ENCODE assay signal across 26 cellular contexts in genomic region chr14:101464984-101465794, GRCh38.
"Had no signal": no experiment of that assay in that cellular context is flagged by ENCODE, and none has a peak within 500 bp of the region (broad histone marks: within the 10 kb centered on the region; RNA-seq: fewer than 3 reads in every experiment).

No MANE protein-coding gene starts in this region.

- H3K4me3 Mint-ChIP-seq: activated B cell treated with CpG ODN at 0.5 μM for 24 hours; activated CD8-positive, alpha-beta T cell treated with anti-CD3 and anti-CD28 coated beads, Interleukin-2, amount 10 ng/mL, durations not matched to agents 7 days and 5 days; natural killer cell treated with Interleukin-12 subunit alpha and Interleukin-12 subunit beta and Interleukin-15 and Interleukin-18, amount 100 ng/mL, for 72 hours; T-helper 2 cell treated with Interferon-gamma antibody and Interleukin-4, amounts not matched to agents 5 μg/mL and 100 μg/mL, for 36 hours had no signal

- H3K4me3 ChIP-seq: esophagus squamous epithelium, left ventricle myocardium inferior, lung, mucosa of descending colon, ovary, suprapubic skin, tibial artery had no signal

- ATAC-seq: activated CD8-positive, alpha-beta T cell treated with anti-CD3 and anti-CD28 coated beads, Interleukin-2, amount 10 ng/mL, durations not matched to agents 7 days and 5 days; activated naive CD4-positive, alpha-beta T cell treated with anti-CD3 and anti-CD28 coated beads, Interleukin-2, amount 50 U/mL, for 72 hours; mucosa of descending colon; natural killer cell treated with Interleukin-12 subunit alpha and Interleukin-12 subunit beta and Interleukin-15 and Interleukin-18, amount 100 ng/mL, for 72 hours; right cardiac atrium had no signal

- H3K36me3 ChIP-seq: esophagus squamous epithelium, left ventricle myocardium inferior, ovary, suprapubic skin, tibial artery had no signal

- FAIRE-seq: bronchial epithelial cell, colon, endometrium, islet of Langerhans had no signal

- H3K4me1 ChIP-seq: esophagus squamous epithelium, left ventricle myocardium inferior, suprapubic skin, tibial artery had no signal

- H3K9me3 Mint-ChIP-seq: activated B cell treated with CpG ODN at 0.5 μM for 24 hours; activated naive CD4-positive, alpha-beta T cell treated with anti-CD3 and anti-CD28 coated beads, Interleukin-2, amount 50 U/mL, for 72 hours; natural killer cell treated with Interleukin-12 subunit alpha and Interleukin-12 subunit beta and Interleukin-15 and Interleukin-18, amount 100 ng/mL, for 72 hours; T-helper 2 cell treated with Interferon-gamma antibody and Interleukin-4, amounts not matched to agents 5 μg/mL and 100 μg/mL, for 36 hours had no signal

- H3K36me3 Mint-ChIP-seq: activated naive CD4-positive, alpha-beta T cell treated with anti-CD3 and anti-CD28 coated beads, Interleukin-2, amount 50 U/mL, for 72 hours; natural killer cell treated with Interleukin-12 subunit alpha and Interleukin-12 subunit beta and Interleukin-15 and Interleukin-18, amount 100 ng/mL, for 72 hours had no signal

- H3K9me3 ChIP-seq: esophagus squamous epithelium, left ventricle myocardium inferior, mucosa of descending colon, ovary, suprapubic skin, tibial artery had no signal

- H3K27ac Mint-ChIP-seq: activated B cell treated with CpG ODN at 0.5 μM for 24 hours; activated CD8-positive, alpha-beta T cell treated with anti-CD3 and anti-CD28 coated beads, Interleukin-2, amount 10 ng/mL, durations not matched to agents 7 days and 5 days; activated naive CD4-positive, alpha-beta T cell treated with anti-CD3 and anti-CD28 coated beads, Interleukin-2, amount 50 U/mL, for 72 hours; natural killer cell treated with Interleukin-12 subunit alpha and Interleukin-12 subunit beta and Interleukin-15 and Interleukin-18, amount 100 ng/mL, for 72 hours; T-helper 2 cell treated with Interferon-gamma antibody and Interleukin-4, amounts not matched to agents 5 μg/mL and 100 μg/mL, for 36 hours had no signal

- H3K27me3 ChIP-seq: ovary had no signal

- H3K27ac ChIP-seq: epithelial cell of prostate, esophagus squamous epithelium, left ventricle myocardium inferior, ovary, suprapubic skin, tibial artery had no signal

- DNase-seq: activated B cell treated with CpG ODN at 0.5 μM for 24 hours; activated CD4-positive, alpha-beta T cell treated with anti-CD3 and anti-CD28 coated beads, Interleukin-2, amount 50 U/mL, for 1 hour; activated CD8-positive, alpha-beta T cell treated with anti-CD3 and anti-CD28 coated beads, Interleukin-2, amount 10 ng/mL, durations not matched to agents 7 days and 5 days; activated gamma-delta T cell treated with Interleukin-2 at 50 U/mL for 16 hours; activated T-cell treated with anti-CD3 and anti-CD28 coated beads, Interleukin-2, amount 50 U/mL, for 1 hour; effector CD8-positive, alpha-beta T cell; esophagus squamous epithelium; foreskin melanocyte; left ventricle myocardium inferior; mesendoderm; right cardiac atrium; stimulated activated CD4-positive, alpha-beta T cell treated with anti-CD3 and anti-CD28 coated beads, Interleukin-4, amount 100 ng/mL, for 1 hour; T-helper 1 cell had no signal

- H3K4me1 Mint-ChIP-seq: activated B cell treated with CpG ODN at 0.5 μM for 24 hours had no signal
